1 cellular context compared by ENCODE assay signal in the genomic region with DNA sequence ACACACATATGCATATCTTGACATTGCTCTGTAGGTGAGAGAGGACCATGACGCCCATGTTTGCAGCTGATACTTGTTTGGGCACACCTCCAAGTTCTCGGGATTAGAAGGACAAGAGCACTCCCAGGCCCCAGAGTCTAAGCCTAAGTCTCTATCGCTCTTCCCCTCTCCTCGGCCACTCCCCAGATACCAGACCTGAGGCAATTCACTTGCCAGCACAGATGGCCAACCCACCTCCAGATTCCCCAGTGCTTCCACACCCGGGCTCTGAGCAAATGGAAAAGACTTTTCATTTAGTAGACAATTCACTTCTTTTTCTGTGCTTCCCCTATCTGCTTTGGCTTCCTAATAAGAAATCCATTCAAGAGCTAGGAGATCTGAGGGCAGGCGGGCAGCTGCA.
TF ChIP-seq lines count a peak whose summit lies in the region.

No MANE protein-coding gene starts in this region.

TF ChIP-seq in GM12878, 131 proteins besides CTCF, POLR2A, EP300 and RAD21:
- no peak for TF ChIP-seq SMARCA5 (IDR thresholded peaks at IDR 0.05)
- TF ChIP-seq, protein P1, sequence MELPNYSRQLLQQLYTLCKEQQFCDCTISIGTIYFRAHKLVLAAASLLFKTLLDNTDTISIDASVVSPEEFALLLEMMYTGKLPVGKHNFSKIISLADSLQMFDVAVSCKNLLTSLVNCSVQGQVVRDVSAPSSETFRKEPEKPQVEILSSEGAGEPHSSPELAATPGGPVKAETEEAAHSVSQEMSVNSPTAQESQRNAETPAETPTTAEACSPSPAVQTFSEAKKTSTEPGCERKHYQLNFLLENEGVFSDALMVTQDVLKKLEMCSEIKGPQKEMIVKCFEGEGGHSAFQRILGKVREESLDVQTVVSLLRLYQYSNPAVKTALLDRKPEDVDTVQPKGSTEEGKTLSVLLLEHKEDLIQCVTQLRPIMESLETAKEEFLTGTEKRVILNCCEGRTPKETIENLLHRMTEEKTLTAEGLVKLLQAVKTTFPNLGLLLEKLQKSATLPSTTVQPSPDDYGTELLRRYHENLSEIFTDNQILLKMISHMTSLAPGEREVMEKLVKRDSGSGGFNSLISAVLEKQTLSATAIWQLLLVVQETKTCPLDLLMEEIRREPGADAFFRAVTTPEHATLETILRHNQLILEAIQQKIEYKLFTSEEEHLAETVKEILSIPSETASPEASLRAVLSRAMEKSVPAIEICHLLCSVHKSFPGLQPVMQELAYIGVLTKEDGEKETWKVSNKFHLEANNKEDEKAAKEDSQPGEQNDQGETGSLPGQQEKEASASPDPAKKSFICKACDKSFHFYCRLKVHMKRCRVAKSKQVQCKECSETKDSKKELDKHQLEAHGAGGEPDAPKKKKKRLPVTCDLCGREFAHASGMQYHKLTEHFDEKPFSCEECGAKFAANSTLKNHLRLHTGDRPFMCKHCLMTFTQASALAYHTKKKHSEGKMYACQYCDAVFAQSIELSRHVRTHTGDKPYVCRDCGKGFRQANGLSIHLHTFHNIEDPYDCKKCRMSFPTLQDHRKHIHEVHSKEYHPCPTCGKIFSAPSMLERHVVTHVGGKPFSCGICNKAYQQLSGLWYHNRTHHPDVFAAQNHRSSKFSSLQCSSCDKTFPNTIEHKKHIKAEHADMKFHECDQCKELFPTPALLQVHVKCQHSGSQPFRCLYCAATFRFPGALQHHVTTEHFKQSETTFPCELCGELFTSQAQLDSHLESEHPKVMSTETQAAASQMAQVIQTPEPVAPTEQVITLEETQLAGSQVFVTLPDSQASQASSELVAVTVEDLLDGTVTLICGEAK (IDR thresholded peaks at IDR 0.05; ENCODE audit: borderline replicate concordance) = no peak
- no peak for TF ChIP-seq NFYA (IDR thresholded peaks at IDR 0.05; ENCODE audit: borderline replicate concordance, low read depth, low read length)
- no peak for TF ChIP-seq SMAD5 (IDR thresholded peaks at IDR 0.05; ENCODE audit: low read depth)
- no peak for TF ChIP-seq CBX3 (IDR thresholded peaks at IDR 0.05; ENCODE audit: borderline replicate concordance, low read depth)
- TF ChIP-seq ETV6 (conservative IDR thresholded peaks at IDR 0.05 in 1 of 2, IDR thresholded peaks at IDR 0.05 in 1 of 2; ENCODE audit: borderline replicate concordance in 1 of 2, low read depth in 1 of 2) = no peak
- TF ChIP-seq RBBP5 (conservative IDR thresholded peaks at IDR 0.05) = no peak
- no peak for TF ChIP-seq ATF7 (IDR thresholded peaks at IDR 0.05; ENCODE audit: low read depth)
- no peak for TF ChIP-seq EGR1 (IDR thresholded peaks at IDR 0.05; ENCODE audit: borderline replicate concordance in 1 of 2, low read depth in 2 of 2, low read length in 2 of 2)
- TF ChIP-seq, protein P2, sequence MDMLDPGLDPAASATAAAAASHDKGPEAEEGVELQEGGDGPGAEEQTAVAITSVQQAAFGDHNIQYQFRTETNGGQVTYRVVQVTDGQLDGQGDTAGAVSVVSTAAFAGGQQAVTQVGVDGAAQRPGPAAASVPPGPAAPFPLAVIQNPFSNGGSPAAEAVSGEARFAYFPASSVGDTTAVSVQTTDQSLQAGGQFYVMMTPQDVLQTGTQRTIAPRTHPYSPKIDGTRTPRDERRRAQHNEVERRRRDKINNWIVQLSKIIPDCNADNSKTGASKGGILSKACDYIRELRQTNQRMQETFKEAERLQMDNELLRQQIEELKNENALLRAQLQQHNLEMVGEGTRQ (IDR thresholded peaks at IDR 0.05; ENCODE audit: borderline replicate concordance, low read depth, low read length) = no peak
- TF ChIP-seq RUNX3 (IDR thresholded peaks at IDR 0.05; ENCODE audit: low read length) = no peak
- no peak for TF ChIP-seq EED (IDR thresholded peaks at IDR 0.05; ENCODE audit: low read depth)
- no peak for TF ChIP-seq ZNF207 (IDR thresholded peaks at IDR 0.05; ENCODE audit: borderline replicate concordance)
- TF ChIP-seq PML (IDR thresholded peaks at IDR 0.05; ENCODE audit: low read length) = no peak
- no peak for TF ChIP-seq MYB (IDR thresholded peaks at IDR 0.05; ENCODE audit: borderline replicate concordance, low read depth, low read length)
- TF ChIP-seq, protein P3, sequence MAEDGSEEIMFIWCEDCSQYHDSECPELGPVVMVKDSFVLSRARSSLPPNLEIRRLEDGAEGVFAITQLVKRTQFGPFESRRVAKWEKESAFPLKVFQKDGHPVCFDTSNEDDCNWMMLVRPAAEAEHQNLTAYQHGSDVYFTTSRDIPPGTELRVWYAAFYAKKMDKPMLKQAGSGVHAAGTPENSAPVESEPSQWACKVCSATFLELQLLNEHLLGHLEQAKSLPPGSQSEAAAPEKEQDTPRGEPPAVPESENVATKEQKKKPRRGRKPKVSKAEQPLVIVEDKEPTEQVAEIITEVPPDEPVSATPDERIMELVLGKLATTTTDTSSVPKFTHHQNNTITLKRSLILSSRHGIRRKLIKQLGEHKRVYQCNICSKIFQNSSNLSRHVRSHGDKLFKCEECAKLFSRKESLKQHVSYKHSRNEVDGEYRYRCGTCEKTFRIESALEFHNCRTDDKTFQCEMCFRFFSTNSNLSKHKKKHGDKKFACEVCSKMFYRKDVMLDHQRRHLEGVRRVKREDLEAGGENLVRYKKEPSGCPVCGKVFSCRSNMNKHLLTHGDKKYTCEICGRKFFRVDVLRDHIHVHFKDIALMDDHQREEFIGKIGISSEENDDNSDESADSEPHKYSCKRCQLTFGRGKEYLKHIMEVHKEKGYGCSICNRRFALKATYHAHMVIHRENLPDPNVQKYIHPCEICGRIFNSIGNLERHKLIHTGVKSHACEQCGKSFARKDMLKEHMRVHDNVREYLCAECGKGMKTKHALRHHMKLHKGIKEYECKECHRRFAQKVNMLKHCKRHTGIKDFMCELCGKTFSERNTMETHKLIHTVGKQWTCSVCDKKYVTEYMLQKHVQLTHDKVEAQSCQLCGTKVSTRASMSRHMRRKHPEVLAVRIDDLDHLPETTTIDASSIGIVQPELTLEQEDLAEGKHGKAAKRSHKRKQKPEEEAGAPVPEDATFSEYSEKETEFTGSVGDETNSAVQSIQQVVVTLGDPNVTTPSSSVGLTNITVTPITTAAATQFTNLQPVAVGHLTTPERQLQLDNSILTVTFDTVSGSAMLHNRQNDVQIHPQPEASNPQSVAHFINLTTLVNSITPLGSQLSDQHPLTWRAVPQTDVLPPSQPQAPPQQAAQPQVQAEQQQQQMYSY (CRISPR knock-in tag; IDR thresholded peaks at IDR 0.05) = no peak
- TF ChIP-seq ZNF217 (IDR thresholded peaks at IDR 0.05) = no peak
